In the genomic region with DNA sequence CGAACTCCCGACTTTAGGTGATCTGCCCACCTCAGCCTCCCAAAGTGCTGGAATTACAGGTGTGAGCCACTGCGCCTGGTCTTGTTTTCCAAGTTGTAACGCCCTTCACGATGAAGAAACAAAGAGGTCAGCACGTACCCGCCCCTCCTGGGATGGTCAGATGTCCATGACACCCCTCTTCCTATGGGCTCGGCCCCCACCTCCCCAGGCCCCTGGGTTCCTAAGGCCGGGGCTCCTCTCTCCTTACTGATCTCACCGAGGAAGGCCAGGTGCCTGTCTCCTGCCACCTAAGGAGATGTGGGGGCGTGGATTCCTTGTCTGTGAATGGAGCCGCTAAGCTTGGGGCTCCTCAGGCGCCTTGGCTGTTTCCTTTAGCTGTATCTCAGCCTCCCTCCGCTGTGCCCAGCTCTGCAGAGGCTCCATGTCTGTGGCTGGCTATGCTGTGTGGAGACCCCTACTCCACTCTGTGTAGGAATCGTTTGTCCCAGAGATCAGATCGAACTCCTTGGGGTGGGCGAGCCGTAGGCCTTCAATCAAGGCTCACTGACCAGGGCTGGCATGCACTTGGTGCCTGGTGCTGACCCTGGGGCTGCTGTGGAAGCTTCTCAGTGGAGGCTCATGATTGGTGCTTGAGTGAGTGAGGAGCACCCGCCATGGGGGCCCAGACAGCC, we compare ENCODE assay signal across 2 cellular contexts.
TF ChIP-seq lines count a peak whose summit lies in the region.

No MANE protein-coding gene starts in this region.

TF ChIP-seq in K562, 482 proteins besides CTCF, POLR2A, EP300 and RAD21:
- TF ChIP-seq HDGF (IDR thresholded peaks at IDR 0.05), result no peak
- no peak for TF ChIP-seq NR2F6 (CRISPR knock-in tag; IDR thresholded peaks at IDR 0.05)
- no peak for TF ChIP-seq ZNF57 (CRISPR knock-in tag; IDR thresholded peaks at IDR 0.05)
- TF ChIP-seq, protein P1, sequence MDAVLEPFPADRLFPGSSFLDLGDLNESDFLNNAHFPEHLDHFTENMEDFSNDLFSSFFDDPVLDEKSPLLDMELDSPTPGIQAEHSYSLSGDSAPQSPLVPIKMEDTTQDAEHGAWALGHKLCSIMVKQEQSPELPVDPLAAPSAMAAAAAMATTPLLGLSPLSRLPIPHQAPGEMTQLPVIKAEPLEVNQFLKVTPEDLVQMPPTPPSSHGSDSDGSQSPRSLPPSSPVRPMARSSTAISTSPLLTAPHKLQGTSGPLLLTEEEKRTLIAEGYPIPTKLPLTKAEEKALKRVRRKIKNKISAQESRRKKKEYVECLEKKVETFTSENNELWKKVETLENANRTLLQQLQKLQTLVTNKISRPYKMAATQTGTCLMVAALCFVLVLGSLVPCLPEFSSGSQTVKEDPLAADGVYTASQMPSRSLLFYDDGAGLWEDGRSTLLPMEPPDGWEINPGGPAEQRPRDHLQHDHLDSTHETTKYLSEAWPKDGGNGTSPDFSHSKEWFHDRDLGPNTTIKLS (IDR thresholded peaks at IDR 0.05; ENCODE audit: borderline replicate concordance, low read depth), result no peak
- TF ChIP-seq, protein P2, sequence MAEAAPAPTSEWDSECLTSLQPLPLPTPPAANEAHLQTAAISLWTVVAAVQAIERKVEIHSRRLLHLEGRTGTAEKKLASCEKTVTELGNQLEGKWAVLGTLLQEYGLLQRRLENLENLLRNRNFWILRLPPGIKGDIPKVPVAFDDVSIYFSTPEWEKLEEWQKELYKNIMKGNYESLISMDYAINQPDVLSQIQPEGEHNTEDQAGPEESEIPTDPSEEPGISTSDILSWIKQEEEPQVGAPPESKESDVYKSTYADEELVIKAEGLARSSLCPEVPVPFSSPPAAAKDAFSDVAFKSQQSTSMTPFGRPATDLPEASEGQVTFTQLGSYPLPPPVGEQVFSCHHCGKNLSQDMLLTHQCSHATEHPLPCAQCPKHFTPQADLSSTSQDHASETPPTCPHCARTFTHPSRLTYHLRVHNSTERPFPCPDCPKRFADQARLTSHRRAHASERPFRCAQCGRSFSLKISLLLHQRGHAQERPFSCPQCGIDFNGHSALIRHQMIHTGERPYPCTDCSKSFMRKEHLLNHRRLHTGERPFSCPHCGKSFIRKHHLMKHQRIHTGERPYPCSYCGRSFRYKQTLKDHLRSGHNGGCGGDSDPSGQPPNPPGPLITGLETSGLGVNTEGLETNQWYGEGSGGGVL (CRISPR knock-in tag; IDR thresholded peaks at IDR 0.05), result no peak
- no peak for TF ChIP-seq FOXA1 (IDR thresholded peaks at IDR 0.05; ENCODE audit: borderline replicate concordance)
- TF ChIP-seq OTX1 (CRISPR knock-in tag; IDR thresholded peaks at IDR 0.05), result no peak
- TF ChIP-seq ZNF551 (CRISPR knock-in tag; IDR thresholded peaks at IDR 0.05), result no peak
- no peak for TF ChIP-seq RHOXF2B (CRISPR knock-in tag; conservative IDR thresholded peaks at IDR 0.05)
- TF ChIP-seq, protein P3, sequence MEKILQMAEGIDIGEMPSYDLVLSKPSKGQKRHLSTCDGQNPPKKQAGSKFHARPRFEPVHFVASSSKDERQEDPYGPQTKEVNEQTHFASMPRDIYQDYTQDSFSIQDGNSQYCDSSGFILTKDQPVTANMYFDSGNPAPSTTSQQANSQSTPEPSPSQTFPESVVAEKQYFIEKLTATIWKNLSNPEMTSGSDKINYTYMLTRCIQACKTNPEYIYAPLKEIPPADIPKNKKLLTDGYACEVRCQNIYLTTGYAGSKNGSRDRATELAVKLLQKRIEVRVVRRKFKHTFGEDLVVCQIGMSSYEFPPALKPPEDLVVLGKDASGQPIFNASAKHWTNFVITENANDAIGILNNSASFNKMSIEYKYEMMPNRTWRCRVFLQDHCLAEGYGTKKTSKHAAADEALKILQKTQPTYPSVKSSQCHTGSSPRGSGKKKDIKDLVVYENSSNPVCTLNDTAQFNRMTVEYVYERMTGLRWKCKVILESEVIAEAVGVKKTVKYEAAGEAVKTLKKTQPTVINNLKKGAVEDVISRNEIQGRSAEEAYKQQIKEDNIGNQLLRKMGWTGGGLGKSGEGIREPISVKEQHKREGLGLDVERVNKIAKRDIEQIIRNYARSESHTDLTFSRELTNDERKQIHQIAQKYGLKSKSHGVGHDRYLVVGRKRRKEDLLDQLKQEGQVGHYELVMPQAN (IDR thresholded peaks at IDR 0.05; ENCODE audit: borderline replicate concordance), result no peak
- no peak for TF ChIP-seq NCOR1 (IDR thresholded peaks at IDR 0.05)
- TF ChIP-seq ZC3H4 (CRISPR knock-in tag; IDR thresholded peaks at IDR 0.05; ENCODE audit: borderline replicate concordance), result no peak
- TF ChIP-seq HLTF (IDR thresholded peaks at IDR 0.05), result no peak
- TF ChIP-seq, protein P4, sequence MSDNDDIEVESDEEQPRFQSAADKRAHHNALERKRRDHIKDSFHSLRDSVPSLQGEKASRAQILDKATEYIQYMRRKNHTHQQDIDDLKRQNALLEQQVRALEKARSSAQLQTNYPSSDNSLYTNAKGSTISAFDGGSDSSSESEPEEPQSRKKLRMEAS (CRISPR knock-in tag; IDR thresholded peaks at IDR 0.05), result no peak
- no peak for TF ChIP-seq CBX5 (IDR thresholded peaks at IDR 0.05; ENCODE audit: borderline replicate concordance, low read depth)
- no peak for TF ChIP-seq ZNF224 (CRISPR knock-in tag; IDR thresholded peaks at IDR 0.05)

TF ChIP-seq in liver, 16 proteins besides CTCF, POLR2A, EP300 and RAD21:
- no peak for TF ChIP-seq HNF4G (IDR thresholded peaks at IDR 0.05)
TF ChIP-seq in liver: peak in this region for 0.
